In the genomic region with DNA sequence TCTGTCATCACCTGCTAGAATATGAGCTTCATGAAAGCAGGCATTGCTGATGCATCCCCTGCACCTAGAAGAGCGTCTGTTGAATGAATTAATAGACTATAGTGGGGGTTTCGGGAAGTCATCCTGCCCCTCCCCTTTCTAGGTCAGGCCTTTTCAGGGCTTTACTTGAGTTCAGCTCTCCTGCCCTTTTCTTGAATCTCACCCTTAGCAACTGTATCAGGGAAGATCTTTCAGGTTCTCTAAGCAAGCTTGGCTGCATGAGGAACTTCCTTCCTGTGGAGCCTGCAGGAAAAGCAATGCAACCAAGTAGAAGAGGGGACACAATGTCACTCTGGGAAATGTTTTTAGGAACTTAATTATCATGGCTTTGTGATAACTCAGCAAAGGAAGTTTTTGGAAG, we compare ENCODE assay signal across 2 cellular contexts.
A peak's percentile ranks its signal among the peaks of the same experiment; 100 is the strongest.
TF ChIP-seq lines count a peak whose summit lies in the region.

No MANE protein-coding gene starts in this region.

TF ChIP-seq in endothelial cell of umbilical vein, 7 proteins besides CTCF, POLR2A, EP300 and RAD21:
- TF ChIP-seq JUN (IDR thresholded peaks at IDR 0.05; ENCODE audit: borderline replicate concordance, insufficient read depth, insufficient read length, low read depth) (no peak), GATA2 (IDR thresholded peaks at IDR 0.05; ENCODE audit: insufficient read depth, insufficient read length, low read depth, low read length) (peak; percentile 64)

TF ChIP-seq in HEK293T, 16 proteins besides CTCF, POLR2A, EP300 and RAD21:
- TF ChIP-seq SUZ12 (IDR thresholded peaks at IDR 0.05), result no peak
- TF ChIP-seq, protein P1, sequence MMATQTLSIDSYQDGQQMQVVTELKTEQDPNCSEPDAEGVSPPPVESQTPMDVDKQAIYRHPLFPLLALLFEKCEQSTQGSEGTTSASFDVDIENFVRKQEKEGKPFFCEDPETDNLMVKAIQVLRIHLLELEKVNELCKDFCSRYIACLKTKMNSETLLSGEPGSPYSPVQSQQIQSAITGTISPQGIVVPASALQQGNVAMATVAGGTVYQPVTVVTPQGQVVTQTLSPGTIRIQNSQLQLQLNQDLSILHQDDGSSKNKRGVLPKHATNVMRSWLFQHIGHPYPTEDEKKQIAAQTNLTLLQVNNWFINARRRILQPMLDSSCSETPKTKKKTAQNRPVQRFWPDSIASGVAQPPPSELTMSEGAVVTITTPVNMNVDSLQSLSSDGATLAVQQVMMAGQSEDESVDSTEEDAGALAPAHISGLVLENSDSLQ (IDR thresholded peaks at IDR 0.05), result no peak
- no peak for TF ChIP-seq ARNT (IDR thresholded peaks at IDR 0.05)
- no peak for TF ChIP-seq BHLHE40 (IDR thresholded peaks at IDR 0.05; ENCODE audit: borderline replicate concordance)
- no peak for TF ChIP-seq FOXA1 (IDR thresholded peaks at IDR 0.05)
- TF ChIP-seq FOXM1 (IDR thresholded peaks at IDR 0.05; ENCODE audit: borderline replicate concordance), result no peak
- no peak for TF ChIP-seq ELF4 (IDR thresholded peaks at IDR 0.05)
